13 cellular contexts compared by ENCODE assay signal in the genomic region with DNA sequence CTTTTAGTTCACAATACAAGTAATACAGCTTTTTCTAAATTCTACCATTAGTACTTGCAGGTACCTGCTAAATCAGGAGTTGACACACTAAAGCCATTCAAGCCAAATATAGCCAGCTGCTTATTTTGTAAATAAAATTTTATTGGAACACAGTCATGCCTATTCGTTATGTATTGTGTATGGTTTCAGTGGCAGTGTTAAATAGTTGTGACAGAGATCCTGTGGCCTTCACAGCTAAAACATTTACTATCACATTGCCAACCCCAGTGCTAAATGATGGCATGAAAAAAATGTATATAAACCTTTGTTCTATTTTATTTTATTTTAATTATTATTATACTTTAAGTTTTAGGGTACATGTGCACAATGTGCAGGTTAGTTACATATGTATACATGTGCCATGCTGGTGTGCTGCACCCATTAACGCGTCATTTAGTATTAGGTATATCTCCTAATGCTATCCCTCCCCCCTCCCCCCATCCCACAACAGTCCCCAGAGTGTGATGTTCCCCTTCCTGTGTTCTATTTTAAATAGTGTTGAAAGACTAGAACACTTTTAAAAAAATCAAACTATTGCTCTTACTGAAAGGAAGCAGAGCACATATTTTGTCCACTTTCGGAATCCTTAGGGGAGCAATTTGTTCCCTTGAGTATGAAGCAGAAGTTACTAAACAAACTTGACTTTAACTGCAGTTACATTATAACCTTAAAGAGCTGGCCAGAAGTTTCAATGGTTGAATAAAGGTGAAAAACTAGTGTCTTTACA.
DNase-seq lines count a peak whose midpoint lies in the region; ATAC-seq, FAIRE-seq and TF ChIP-seq lines count a peak whose summit lies in the region.
"Had no signal": no experiment of that assay in that cellular context is flagged by ENCODE, and none has a peak within 500 bp of the region (broad histone marks: within the 10 kb centered on the region; RNA-seq: fewer than 3 reads in every experiment).

No MANE protein-coding gene starts in this region.

- no peak overlapping the region for H3K23ac ChIP-seq in mesenchymal stem cell (ENCODE audit: low read length in 2 of 2)

- H3K9me2 ChIP-seq in GM23338 (ENCODE audit: insufficient read depth), result no peaks in the 10 kb centered on the region

- no peak overlapping the region for H2BK120ac ChIP-seq in mesenchymal stem cell (ENCODE audit: low read depth, low read length)

- DNase-seq in GM23338 (ENCODE audit: low spot score) (no peak), LHCN-M2 (ENCODE audit: low read depth) (peak; percentile 45), mesenchymal stem cell (peak; percentile 36), RPMI8226 (no peak), GM12892 (ENCODE audit: insufficient read length) (no peak), NCI-H2196 (lab: John Stamatoyannopoulos, UW; ENCODE audit: unreplicated experiment) (no peak), cerebellum (ENCODE audit: low spot score) (no peak)
- DNase-seq: DMS53; effector memory CD4-positive, alpha-beta T cell; NCI-H69; T1000 had no signal

- H3K9ac ChIP-seq in mesenchymal stem cell (ENCODE audit: low read length), result peak overlapping the region; percentile 63

- no CpG with 5 or more reads among the region's 4 CpGs for WGBS in mesenchymal stem cell

- H3K27me3 ChIP-seq in GM23338 (ENCODE audit: insufficient read depth) (no peaks in the 10 kb centered on the region), mesenchymal stem cell (ENCODE audit: control insufficient read depth in 1 of 2, insufficient read depth in 1 of 2, low read length in 2 of 2) (no peaks in the 10 kb centered on the region)

- no peak overlapping the region for H3K18ac ChIP-seq in mesenchymal stem cell (ENCODE audit: low read depth in 1 of 2, low read length in 2 of 2)

- no peaks in the 10 kb centered on the region for H4K20me1 ChIP-seq in GM23338 (replicated peaks; ENCODE audit: insufficient read depth)

- H3K4me2 ChIP-seq in GM23338 (peak overlapping the region; percentile 2; the same call in 1 of the 2 replicates), mesenchymal stem cell (ENCODE audit: low read length, poor library complexity, severe bottlenecking) (no peak overlapping the region)

- no peak overlapping the region for H4K8ac ChIP-seq in mesenchymal stem cell (ENCODE audit: low read length)

- ATAC-seq in GM18868 (IDR thresholded peaks at IDR 0.05; ENCODE audit: unreplicated experiment) (peak; percentile 45), GM23338 (no peak)

- H2BK15ac ChIP-seq in mesenchymal stem cell (ENCODE audit: low read depth, poor library complexity, severe bottlenecking), result no peak overlapping the region

- H3K4ac ChIP-seq in mesenchymal stem cell (ENCODE audit: low read depth in 1 of 2, low read length in 2 of 2), result no peak overlapping the region

- H3K9me3 Mint-ChIP-seq in GM23338, result no peaks in the 10 kb centered on the region

- H3K4me1 ChIP-seq in GM23338 (ENCODE audit: insufficient read depth), result peaks cover 17% of the 10 kb centered on the region
- no peaks in the 10 kb centered on the region for H3K4me1 ChIP-seq in mesenchymal stem cell (ENCODE audit: control insufficient read depth, insufficient read depth, low read depth, low read length)

- no peak overlapping the region for H3K4me3 ChIP-seq in GM23338
- no peak overlapping the region for H3K4me3 ChIP-seq in mesenchymal stem cell (ENCODE audit: insufficient read depth in 1 of 2, low read depth in 1 of 2, low read length in 2 of 2)

- H3K4me3 Mint-ChIP-seq in GM23338, result no peak overlapping the region

- H3F3A ChIP-seq in GM23338 (replicated peaks; ENCODE audit: low read depth), result no peaks in the 10 kb centered on the region

- H3K36me3 ChIP-seq in GM23338 (ENCODE audit: insufficient read depth) (no peaks in the 10 kb centered on the region), mesenchymal stem cell (ENCODE audit: control insufficient read depth in 1 of 2, insufficient read depth in 2 of 2, low read depth in 1 of 2, low read length in 2 of 2) (no peaks in the 10 kb centered on the region)

- H2BK5ac ChIP-seq in mesenchymal stem cell (ENCODE audit: low read depth, low read length, poor library complexity, severe bottlenecking), result no peak overlapping the region

- peaks cover 51% of the 10 kb centered on the region for H3K4me1 Mint-ChIP-seq in GM23338

- peaks cover 6% of the 10 kb centered on the region for H3K79me2 ChIP-seq in GM23338 (replicated peaks; ENCODE audit: insufficient read depth)

- no peaks in the 10 kb centered on the region for H3K36me3 Mint-ChIP-seq in GM23338 (ENCODE audit: low read depth)

- no peaks in the 10 kb centered on the region for H3K9me3 ChIP-seq in mesenchymal stem cell (ENCODE audit: control insufficient read depth, low read length)

- H2BK12ac ChIP-seq in mesenchymal stem cell (ENCODE audit: low read length in 2 of 2), result no peak overlapping the region

- peaks cover 2% of the 10 kb centered on the region for H3K79me1 ChIP-seq in mesenchymal stem cell (replicated peaks; ENCODE audit: low read length, poor library complexity, severe bottlenecking)

- TF ChIP-seq CTCF in GM23338 (conservative IDR thresholded peaks at IDR 0.05; ENCODE audit: low read depth in 2 of 2), result no peak

- no peak overlapping the region for H4K91ac ChIP-seq in mesenchymal stem cell (ENCODE audit: low read length)

- TF ChIP-seq POLR2A in GM12892 (IDR thresholded peaks at IDR 0.05; ENCODE audit: low read depth, low read length), result no peak

- no peak overlapping the region for H2AFZ ChIP-seq in GM23338
- H2AFZ ChIP-seq in mesenchymal stem cell (ENCODE audit: low read depth, low read length), result no peak overlapping the region

- H2AK5ac ChIP-seq in mesenchymal stem cell (ENCODE audit: low read length, severe bottlenecking), result no peak overlapping the region

- H3K27ac ChIP-seq in GM23338 (ENCODE audit: low read depth), result no peak overlapping the region
- no peak overlapping the region for H3K27ac ChIP-seq in mesenchymal stem cell (ENCODE audit: low read length, poor library complexity, severe bottlenecking)

- peaks cover 5% of the 10 kb centered on the region for H3K27me3 Mint-ChIP-seq in GM23338 (ENCODE audit: insufficient read depth, low read depth, poor library complexity)

- no peak for FAIRE-seq in GM12892 (lab: Jason Lieb, UNC)
- FAIRE-seq: islet of Langerhans had no signal

- no peak overlapping the region for H3K14ac ChIP-seq in mesenchymal stem cell (ENCODE audit: low read length in 2 of 2)

- H3K27ac Mint-ChIP-seq in GM23338, result no peak overlapping the region

TF ChIP-seq in GM23338, 12 proteins besides CTCF, POLR2A, EP300 and RAD21:
- TF ChIP-seq ZNF331 (CRISPR knock-in tag; IDR thresholded peaks at IDR 0.05; ENCODE audit: low read depth), result no peak
- TF ChIP-seq NANOG (IDR thresholded peaks at IDR 0.05; ENCODE audit: borderline replicate concordance), result no peak
- TF ChIP-seq STAT1 (IDR thresholded peaks at IDR 0.05; ENCODE audit: unreplicated experiment), result no peak
- no peak for TF ChIP-seq EZH2 (IDR thresholded peaks at IDR 0.05; ENCODE audit: low read depth, unreplicated experiment)
- TF ChIP-seq, protein P1, sequence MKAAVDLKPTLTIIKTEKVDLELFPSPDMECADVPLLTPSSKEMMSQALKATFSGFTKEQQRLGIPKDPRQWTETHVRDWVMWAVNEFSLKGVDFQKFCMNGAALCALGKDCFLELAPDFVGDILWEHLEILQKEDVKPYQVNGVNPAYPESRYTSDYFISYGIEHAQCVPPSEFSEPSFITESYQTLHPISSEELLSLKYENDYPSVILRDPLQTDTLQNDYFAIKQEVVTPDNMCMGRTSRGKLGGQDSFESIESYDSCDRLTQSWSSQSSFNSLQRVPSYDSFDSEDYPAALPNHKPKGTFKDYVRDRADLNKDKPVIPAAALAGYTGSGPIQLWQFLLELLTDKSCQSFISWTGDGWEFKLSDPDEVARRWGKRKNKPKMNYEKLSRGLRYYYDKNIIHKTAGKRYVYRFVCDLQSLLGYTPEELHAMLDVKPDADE (IDR thresholded peaks at IDR 0.05), result no peak
- no peak for TF ChIP-seq CREB1 (CRISPR knock-in tag; IDR thresholded peaks at IDR 0.05; ENCODE audit: low read depth)
TF ChIP-seq in GM23338: peak in this region for 0.

Comparison
In these comparisons a context has a peak if more than half of its experiments do, and no peak if none do; other contexts are left out.
1. DNase-seq: peak in LHCN-M2 (single experiment) and mesenchymal stem cell (single experiment); none in GM23338 (single experiment), RPMI8226 (single experiment), GM12892 (single experiment), NCI-H2196 (single experiment) and cerebellum (single experiment).